ENCODE assay signal across 21 cellular contexts in the genomic region with DNA sequence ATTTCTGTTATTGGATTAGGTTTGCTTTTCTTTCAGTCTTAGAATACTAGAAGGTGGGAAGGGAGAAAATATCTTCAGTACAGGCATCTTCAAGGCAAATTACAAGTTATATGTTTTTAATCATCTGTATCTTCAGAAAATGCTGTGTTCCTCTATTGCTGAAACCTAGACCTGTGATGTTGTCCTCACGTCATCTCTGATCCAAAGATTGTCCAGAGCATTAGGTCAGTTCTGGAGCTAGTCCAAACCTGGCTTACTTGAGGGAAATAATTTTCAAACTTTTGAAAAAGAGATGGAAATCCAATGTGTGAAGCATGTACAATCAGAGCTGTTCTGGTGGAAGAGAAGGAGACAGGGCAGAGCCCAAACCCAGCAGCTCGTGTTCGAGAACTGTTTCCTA.
"Had no signal": no experiment of that assay in that cellular context is flagged by ENCODE, and none has a peak within 500 bp of the region (broad histone marks: within the 10 kb centered on the region; RNA-seq: fewer than 3 reads in every experiment).

No MANE protein-coding gene starts in this region.

- H3K27ac Mint-ChIP-seq: activated naive CD4-positive, alpha-beta T cell treated with anti-CD3 and anti-CD28 coated beads, Interleukin-2, amount 10 ng/mL, durations not matched to agents 7 days and 5 days; effector memory CD8-positive, alpha-beta T cell; nephron progenitor cell; T-helper 1 cell treated with Interleukin-12 subunit alpha and Interleukin-12 subunit beta and Interleukin-4 antibody, amounts not matched to agents 30 μg/mL and 1 μg/mL, for 36 hours had no signal

- DNase-seq: activated CD8-positive, alpha-beta memory T cell treated with anti-CD3 and anti-CD28 coated beads for 24 hours; activated CD8-positive, alpha-beta memory T cell treated with anti-CD3 and anti-CD28 coated beads, Interleukin-2, amount 50 U/mL, for 48 hours; activated effector memory CD4-positive, alpha-beta T cell treated with Interleukin-2 at 50 U/mL for 16 hours; activated naive CD4-positive, alpha-beta T cell treated with anti-CD3 and anti-CD28 coated beads, Interleukin-2, amount 10 ng/mL, durations not matched to agents 7 days and 5 days; activated T-cell treated with anti-CD3 and anti-CD28 coated beads, Interleukin-2, amount 50 U/mL, for 48 hours; dermis blood vessel endothelial cell; effector memory CD8-positive, alpha-beta T cell; kidney; midbrain; nephron progenitor cell; nucleus accumbens; posterior cingulate gyrus; stimulated activated CD4-positive, alpha-beta T cell treated with anti-CD3 and anti-CD28 coated beads, Interleukin-12 subunit alpha, Interleukin-12 subunit beta, amount 100 ng/mL, for 4 hours; stimulated activated CD4-positive, alpha-beta T cell treated with anti-CD3 and anti-CD28 coated beads, Interleukin-1b, Interleukin-23, amount 100 ng/mL, for 48 hours; stimulated activated CD8-positive, alpha-beta memory T cell treated with anti-CD3 and anti-CD28 coated beads, Interleukin-4, amount 100 ng/mL, for 48 hours; stimulated activated naive CD4-positive, alpha-beta T cell; upper lobe of right lung had no signal

- H3K27ac ChIP-seq: cardiac muscle cell, upper lobe of right lung had no signal

- H3K36me3 ChIP-seq: cardiac muscle cell, upper lobe of right lung had no signal

- H3K9me3 Mint-ChIP-seq: activated naive CD4-positive, alpha-beta T cell treated with anti-CD3 and anti-CD28 coated beads, Interleukin-2, amount 10 ng/mL, durations not matched to agents 7 days and 5 days; effector memory CD8-positive, alpha-beta T cell; nephron progenitor cell had no signal

- H3K36me3 Mint-ChIP-seq: activated naive CD4-positive, alpha-beta T cell treated with anti-CD3 and anti-CD28 coated beads, Interleukin-2, amount 10 ng/mL, durations not matched to agents 7 days and 5 days had no signal

- H3K27me3 ChIP-seq: cardiac muscle cell, upper lobe of right lung had no signal

- H3K9me3 ChIP-seq: upper lobe of right lung had no signal

- H3K4me3 ChIP-seq: cardiac muscle cell, upper lobe of right lung had no signal

- H3K4me3 Mint-ChIP-seq: activated naive CD4-positive, alpha-beta T cell treated with anti-CD3 and anti-CD28 coated beads, Interleukin-2, amount 10 ng/mL, durations not matched to agents 7 days and 5 days; effector memory CD8-positive, alpha-beta T cell; nephron progenitor cell; T-helper 1 cell treated with Interleukin-12 subunit alpha and Interleukin-12 subunit beta and Interleukin-4 antibody, amounts not matched to agents 30 μg/mL and 1 μg/mL, for 36 hours had no signal

- ATAC-seq: activated CD4-positive, CD25-positive, alpha-beta regulatory T cell treated with anti-CD3 and anti-CD28 coated beads, Interleukin-2, amount 50 U/mL, for 24 hours; effector memory CD8-positive, alpha-beta T cell; left lobe of liver; upper lobe of right lung had no signal

- H3K4me1 ChIP-seq: upper lobe of right lung had no signal

- H3K4me1 Mint-ChIP-seq: activated naive CD4-positive, alpha-beta T cell treated with anti-CD3 and anti-CD28 coated beads, Interleukin-2, amount 10 ng/mL, durations not matched to agents 7 days and 5 days; nephron progenitor cell had no signal
